Comparison of ENCODE assay signal across 1 cellular context in genomic region chr9:130995399-130995941, GRCh38.
TF ChIP-seq lines count a peak whose summit lies in the region.

No MANE protein-coding gene starts in this region.

TF ChIP-seq in HepG2, 621 proteins besides CTCF, POLR2A, EP300 and RAD21:
- TF ChIP-seq MEF2D (CRISPR knock-in tag; IDR thresholded peaks at IDR 0.05) (no peak), ZNF556 (CRISPR knock-in tag; IDR thresholded peaks at IDR 0.05; ENCODE audit: borderline replicate concordance) (no peak), MLX (CRISPR knock-in tag; IDR thresholded peaks at IDR 0.05) (no peak), ZNF558 (CRISPR knock-in tag; IDR thresholded peaks at IDR 0.05; ENCODE audit: borderline replicate concordance) (no peak), SMARCC2 (IDR thresholded peaks at IDR 0.05) (no peak), ZFY (CRISPR knock-in tag; IDR thresholded peaks at IDR 0.05) (no peak), SOX13 (IDR thresholded peaks at IDR 0.05) (no peak), SOX13 (CRISPR knock-in tag; conservative IDR thresholded peaks at IDR 0.05 in 1 of 2, IDR thresholded peaks at IDR 0.05 in 1 of 2) (no peak), THAP8 (CRISPR knock-in tag; IDR thresholded peaks at IDR 0.05; ENCODE audit: borderline replicate concordance) (no peak), MED8 (CRISPR knock-in tag; IDR thresholded peaks at IDR 0.05; ENCODE audit: insufficient replicate concordance) (no peak), CREM (IDR thresholded peaks at IDR 0.05) (no peak), CREM (CRISPR knock-in tag; IDR thresholded peaks at IDR 0.05) (no peak), TARDBP (CRISPR knock-in tag; IDR thresholded peaks at IDR 0.05) (no peak), MXD1 (CRISPR knock-in tag; IDR thresholded peaks at IDR 0.05) (no peak), ZNF264 (CRISPR knock-in tag; IDR thresholded peaks at IDR 0.05) (no peak), ZFP91 (CRISPR knock-in tag; IDR thresholded peaks at IDR 0.05; ENCODE audit: borderline replicate concordance) (no peak)
